Comparison of ENCODE assay signal across 26 cellular contexts in the genomic region with DNA sequence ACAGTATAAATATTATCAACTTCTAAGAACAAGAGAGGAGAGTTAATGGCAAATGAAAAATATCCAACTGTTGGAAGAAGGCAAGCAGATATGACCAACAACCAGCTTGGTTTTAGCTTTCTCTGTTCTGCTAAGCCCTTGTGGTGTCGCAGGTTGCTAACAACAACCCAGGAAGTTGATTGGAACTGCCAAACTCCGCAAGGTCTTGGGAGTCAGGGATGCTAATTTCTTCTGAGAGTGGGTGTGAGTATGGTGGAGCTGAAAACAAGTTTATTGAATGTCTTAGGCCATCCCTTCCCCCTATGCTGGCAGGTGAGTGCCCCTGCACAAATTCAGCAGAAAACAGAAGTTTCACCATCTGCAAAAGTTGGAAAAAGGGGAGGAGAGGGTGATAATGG. TPM values are rescaled to one million over a fixed set of nuclear protein-coding genes. Genes with fewer than 3 reads are reported as not detected.
DNase-seq lines count a peak whose midpoint lies in the region; ATAC-seq and TF ChIP-seq lines count a peak whose summit lies in the region.
"Had no signal": no experiment of that assay in that cellular context is flagged by ENCODE, and none has a peak within 500 bp of the region (broad histone marks: within the 10 kb centered on the region; RNA-seq: fewer than 3 reads in every experiment).

No MANE protein-coding gene starts in this region.

- no peak overlapping the region for H3K23ac ChIP-seq in IMR-90 (ENCODE audit: low read depth, low read length)

- no peak overlapping the region for H2BK15ac ChIP-seq in IMR-90 (ENCODE audit: low read depth, low read length)

- H3K27me3 Mint-ChIP-seq in activated naive CD4-positive, alpha-beta T cell treated with anti-CD3 and anti-CD28 coated beads, Interleukin-2, amount 10 ng/mL, durations not matched to agents 7 days and 5 days: peaks cover 21% of the 10 kb centered on the region
- no peaks in the 10 kb centered on the region for H3K27me3 Mint-ChIP-seq in activated naive CD4-positive, alpha-beta T cell treated with anti-CD3 and anti-CD28 coated beads for 36 hours (ENCODE audit: low read depth)
- H3K27me3 Mint-ChIP-seq: activated CD4-positive, alpha-beta T cell treated with anti-CD3 and anti-CD28 coated beads for 36 hours; B cell; CD4-positive, alpha-beta memory T cell; stimulated activated naive CD8-positive, alpha-beta T cell treated with anti-CD3 and anti-CD28 coated beads, Interleukin-15, Interleukin-2, amounts not matched to agents 100 ng/mL and 50 ng/mL, for 24 hours had no signal

- H2BK5ac ChIP-seq in IMR-90 (ENCODE audit: low read depth, low read length, poor library complexity, severe bottlenecking): no peak overlapping the region

- no peaks in the 10 kb centered on the region for H3K9me3 Mint-ChIP-seq in activated naive CD4-positive, alpha-beta T cell treated with anti-CD3 and anti-CD28 coated beads, Interleukin-2, amount 10 ng/mL, durations not matched to agents 7 days and 5 days
- no peaks in the 10 kb centered on the region for H3K9me3 Mint-ChIP-seq in activated naive CD4-positive, alpha-beta T cell treated with anti-CD3 and anti-CD28 coated beads for 36 hours
- H3K9me3 Mint-ChIP-seq: immature natural killer cell; stimulated activated naive CD8-positive, alpha-beta T cell treated with anti-CD3 and anti-CD28 coated beads, Interleukin-15, Interleukin-2, amounts not matched to agents 100 ng/mL and 50 ng/mL, for 24 hours had no signal

- H3K56ac ChIP-seq in IMR-90 (ENCODE audit: extremely low read depth, insufficient read depth, low read length): no peak overlapping the region

- no peak overlapping the region for H4K91ac ChIP-seq in IMR-90 (ENCODE audit: insufficient read depth, low read depth, low read length)

- no peaks in the 10 kb centered on the region for H4K20me1 ChIP-seq in IMR-90 (ENCODE audit: insufficient read depth, low read length)

- no peak for ATAC-seq in IMR-90 (ENCODE audit: low read depth)
- peak; percentile 18 for ATAC-seq in esophagus mucosa
- ATAC-seq in HG03432 (IDR thresholded peaks at IDR 0.05; ENCODE audit: unreplicated experiment): no peak
- ATAC-seq: activated CD4-positive, alpha-beta T cell treated with anti-CD3 and anti-CD28 coated beads for 36 hours; activated CD8-positive, alpha-beta T cell treated with anti-CD3 and anti-CD28 coated beads, Interleukin-2, amount 10 ng/mL, durations not matched to agents 7 days and 5 days had no signal

- no peak for TF ChIP-seq CTCF in IMR-90 (conservative IDR thresholded peaks at IDR 0.05; ENCODE audit: low read depth, low read length)

- H3K79me1 ChIP-seq in IMR-90 (ENCODE audit: low read depth in 1 of 2, low read length in 2 of 2): no peaks in the 10 kb centered on the region

- no peak overlapping the region for H2BK20ac ChIP-seq in IMR-90 (ENCODE audit: low read depth, low read length)

- no peak overlapping the region for H3K4me3 ChIP-seq in IMR-90 (ENCODE audit: insufficient read depth, low read depth, low read length)
- H3K4me3 ChIP-seq: ascending aorta, Peyer's patch, thoracic aorta had no signal

- no peak overlapping the region for H2BK120ac ChIP-seq in IMR-90 (ENCODE audit: low read depth, low read length)

- no peak overlapping the region for H4K5ac ChIP-seq in IMR-90 (ENCODE audit: low read depth, low read length)

- H3K27ac ChIP-seq in IMR-90 (ENCODE audit: insufficient read depth, low read length): no peak overlapping the region
- H3K27ac ChIP-seq: ascending aorta, Peyer's patch, thoracic aorta had no signal

- H3K27ac Mint-ChIP-seq in activated naive CD4-positive, alpha-beta T cell treated with anti-CD3 and anti-CD28 coated beads, Interleukin-2, amount 10 ng/mL, durations not matched to agents 7 days and 5 days: peak overlapping the region; percentile 33
- H3K27ac Mint-ChIP-seq in activated naive CD4-positive, alpha-beta T cell treated with anti-CD3 and anti-CD28 coated beads for 36 hours: no peak overlapping the region
- H3K27ac Mint-ChIP-seq: activated CD4-positive, alpha-beta T cell treated with anti-CD3 and anti-CD28 coated beads for 36 hours; activated CD8-positive, alpha-beta T cell treated with anti-CD3 and anti-CD28 coated beads, Interleukin-2, amount 10 ng/mL, durations not matched to agents 7 days and 5 days; B cell; CD4-positive, alpha-beta memory T cell; stimulated activated naive CD8-positive, alpha-beta T cell treated with anti-CD3 and anti-CD28 coated beads, Interleukin-15, Interleukin-2, amounts not matched to agents 100 ng/mL and 50 ng/mL, for 24 hours had no signal

- dilution Hi-C loops in IMR-90 (cut with HindIII; ENCODE audit: low sequenced_read_pairs, unreplicated experiment): no loop called here

- peaks cover 12% of the 10 kb centered on the region for H3K36me3 Mint-ChIP-seq in activated naive CD4-positive, alpha-beta T cell treated with anti-CD3 and anti-CD28 coated beads, Interleukin-2, amount 10 ng/mL, durations not matched to agents 7 days and 5 days
- H3K36me3 Mint-ChIP-seq in activated naive CD4-positive, alpha-beta T cell treated with anti-CD3 and anti-CD28 coated beads for 36 hours (ENCODE audit: low read depth): peaks cover 4% of the 10 kb centered on the region

- no peaks in the 10 kb centered on the region for H3K4me1 Mint-ChIP-seq in activated naive CD4-positive, alpha-beta T cell treated with anti-CD3 and anti-CD28 coated beads, Interleukin-2, amount 10 ng/mL, durations not matched to agents 7 days and 5 days
- H3K4me1 Mint-ChIP-seq in activated naive CD4-positive, alpha-beta T cell treated with anti-CD3 and anti-CD28 coated beads for 36 hours (ENCODE audit: low read depth): no peaks in the 10 kb centered on the region
- H3K4me1 Mint-ChIP-seq: activated CD4-positive, alpha-beta T cell treated with anti-CD3 and anti-CD28 coated beads for 36 hours; B cell had no signal

- POLR2A ChIA-PET in IMR-90 (lab: Charles Lee; ENCODE audit: unreplicated experiment): no interaction called here

- H3K27me3 ChIP-seq in IMR-90 (ENCODE audit: control insufficient read depth, insufficient read depth, low read length): no peaks in the 10 kb centered on the region
- H3K27me3 ChIP-seq: ascending aorta, Peyer's patch had no signal

- no peak for TF ChIP-seq RAD21 in IMR-90 (IDR thresholded peaks at IDR 0.05; ENCODE audit: low read length)

- H3K9me1 ChIP-seq in IMR-90 (ENCODE audit: insufficient read depth, low read length): no peaks in the 10 kb centered on the region

- peak; percentile 37; the same call in 1 of the 2 replicates for TF ChIP-seq POLR2A in IMR-90 (IDR thresholded peaks at IDR 0.05; ENCODE audit: low read depth, low read length)

- H3K4me3 Mint-ChIP-seq in activated naive CD4-positive, alpha-beta T cell treated with anti-CD3 and anti-CD28 coated beads, Interleukin-2, amount 10 ng/mL, durations not matched to agents 7 days and 5 days: no peak overlapping the region
- no peak overlapping the region for H3K4me3 Mint-ChIP-seq in activated naive CD4-positive, alpha-beta T cell treated with anti-CD3 and anti-CD28 coated beads for 36 hours
- H3K4me3 Mint-ChIP-seq: activated CD4-positive, alpha-beta T cell treated with anti-CD3 and anti-CD28 coated beads for 36 hours; activated CD8-positive, alpha-beta T cell treated with anti-CD3 and anti-CD28 coated beads, Interleukin-2, amount 10 ng/mL, durations not matched to agents 7 days and 5 days; B cell; immature natural killer cell; stimulated activated naive CD8-positive, alpha-beta T cell treated with anti-CD3 and anti-CD28 coated beads, Interleukin-15, Interleukin-2, amounts not matched to agents 100 ng/mL and 50 ng/mL, for 24 hours had no signal

- H3K18ac ChIP-seq in IMR-90 (ENCODE audit: low read depth, low read length): no peak overlapping the region

- H3K4ac ChIP-seq in IMR-90 (ENCODE audit: low read depth, low read length): no peak overlapping the region

- CTCF ChIA-PET in activated naive CD4-positive, alpha-beta T cell treated with anti-CD3 and anti-CD28 coated beads, Interleukin-2, amount 10 ng/mL, durations not matched to agents 7 days and 5 days (lab: Charles Lee): no interaction called here
- CTCF ChIA-PET in activated naive CD4-positive, alpha-beta T cell treated with anti-CD3 and anti-CD28 coated beads for 36 hours (lab: Charles Lee): interaction anchor here (0.5 kb wide), 1 partner anchor 162 kb away, joined by 4 read pairs; no protein-coding TSS in a partner anchor
- CTCF ChIA-PET in IMR-90 (lab: Yijun Ruan, JAX): no interaction called here

- no peak overlapping the region for H2AFZ ChIP-seq in IMR-90 (replicated peaks; ENCODE audit: low read length, poor library complexity)

- H3K9me3 ChIP-seq in IMR-90 (ENCODE audit: control insufficient read depth, insufficient read depth, low read length): no peaks in the 10 kb centered on the region
- H3K9me3 ChIP-seq: ascending aorta, Peyer's patch, thoracic aorta had no signal

- H2AK9ac ChIP-seq in IMR-90 (replicated peaks; ENCODE audit: low read depth, low read length, poor library complexity): no peak overlapping the region

- H3K14ac ChIP-seq in IMR-90 (replicated peaks; ENCODE audit: low read depth, low read length): no peak overlapping the region

- H3K36me3 ChIP-seq in IMR-90 (ENCODE audit: control insufficient read depth, insufficient read depth, low read length): peaks cover 4% of the 10 kb centered on the region; the same call in 1 of the 2 replicates
- H3K36me3 ChIP-seq: Peyer's patch, thoracic aorta had no signal

- no peak overlapping the region for H4K8ac ChIP-seq in IMR-90 (ENCODE audit: low read depth in 2 of 2, low read length in 2 of 2)

- H3K4me2 ChIP-seq in IMR-90 (ENCODE audit: low read depth, low read length): no peak overlapping the region

- no peak overlapping the region for H3K9ac ChIP-seq in IMR-90 (ENCODE audit: low read depth, low read length)

- WGBS in IMR-90 (ENCODE audit: extremely low coverage in 2 of 2, insufficient read length in 1 of 2), 2 experiments: no CpG with 5 or more reads among the region's 2 CpGs

- intact Hi-C loops in activated naive CD4-positive, alpha-beta T cell treated with anti-CD3 and anti-CD28 coated beads for 36 hours (cut with micrococcal nuclease): no loop called here
- intact Hi-C loops in IMR-90 (cut with micrococcal nuclease): no loop called here

- no peak for DNase-seq in activated naive CD4-positive, alpha-beta T cell treated with anti-CD3 and anti-CD28 coated beads, Interleukin-2, amount 10 ng/mL, durations not matched to agents 7 days and 5 days
- no peak for DNase-seq in activated naive CD4-positive, alpha-beta T cell treated with anti-CD3 and anti-CD28 coated beads for 36 hours
- DNase-seq in IMR-90: no peak
- no peak for DNase-seq in activated gamma-delta T cell (lab: John Stamatoyannopoulos, UW)
- no peak for DNase-seq in NCI-H1417 treated with DMSO at 0.1 percent for 48 hours (lab: John Stamatoyannopoulos, UW)
- DNase-seq: activated CD4-positive, alpha-beta T cell treated with anti-CD3 and anti-CD28 coated beads for 36 hours; activated CD8-positive, alpha-beta T cell treated with anti-CD3 and anti-CD28 coated beads, Interleukin-2, amount 10 ng/mL, durations not matched to agents 7 days and 5 days; activated effector memory CD4-positive, alpha-beta T cell treated with anti-CD3 and anti-CD28 coated beads, Interleukin-2, amount 50 U/mL, for 16 hours; CD4-positive, alpha-beta memory T cell; DMS153; hippocampal formation; immature natural killer cell; mammary epithelial cell; NCI-H1092 treated with DMSO at 0.1 percent for 48 hours; NCI-H2081; NCI-H2227 treated with DMSO at 0.1 percent for 48 hours; NCI-H526; Peyer's patch; SHP77 treated with DMSO at 0.1 percent for 48 hours; T-helper 9 cell had no signal

- in situ Hi-C loops in IMR-90 (cut with MboI; ENCODE audit: low sequenced_read_pairs): no loop called here

- H2AK5ac ChIP-seq in IMR-90 (ENCODE audit: low read depth, low read length): no peak overlapping the region

- no peaks in the 10 kb centered on the region for H3K4me1 ChIP-seq in IMR-90 (ENCODE audit: control insufficient read depth, insufficient read depth, low read length)
- H3K4me1 ChIP-seq: ascending aorta, Peyer's patch had no signal

- BruUV-seq in IMR-90 (replicated peaks; lab: Mats Ljungman, UMichigan): no TSS peak

RNA-seq across cellular contexts. Expression of gene BZW1, which starts 17.5 kb away (rescaled TPM):
- total RNA-seq in activated naive CD4-positive, alpha-beta T cell treated with anti-CD3 and anti-CD28 coated beads for 36 hours: 100 to 1,000 TPM; 423 to 442 TPM
- total RNA-seq in IMR-90 (2012; rRNA removed) (268 and 323 TPM in 2 replicates), esophagus mucosa (268 TPM)
- polyA plus RNA-seq in IMR-90 (2012; rRNA removed): 187 and 204 TPM in 2 replicates
- 31.6 and 185 TPM in 2 replicates for polyA plus RNA-seq in IMR-90 (2012; cell fraction: cytosol; rRNA removed)
- 11.5 and 146 TPM in 2 replicates for polyA plus RNA-seq in IMR-90 (2012; cell fraction: nucleus; rRNA removed; ENCODE audit: low replicate concordance)

RNA-seq across cellular contexts. Expression of gene CLK1, which starts 35.2 kb away (rescaled TPM):
- total RNA-seq in activated naive CD4-positive, alpha-beta T cell treated with anti-CD3 and anti-CD28 coated beads for 36 hours: 100 to 1,000 TPM; 174 to 196 TPM
- total RNA-seq in IMR-90 (2012; rRNA removed): 26.2 and 43.9 TPM in 2 replicates
- polyA plus RNA-seq in IMR-90 (2012; rRNA removed): 28.2 and 35.5 TPM in 2 replicates
- polyA plus RNA-seq in IMR-90 (2012; cell fraction: cytosol; rRNA removed): 2.6 and 6.0 TPM in 2 replicates
- polyA plus RNA-seq in IMR-90 (2012; cell fraction: nucleus; rRNA removed; ENCODE audit: low replicate concordance): 19.4 and 266 TPM in 2 replicates
- total RNA-seq in esophagus mucosa: 51.1 TPM

RNA-seq across cellular contexts. Expression of gene PPIL3, which starts 59.6 kb away (rescaled TPM):
- total RNA-seq in activated naive CD4-positive, alpha-beta T cell treated with anti-CD3 and anti-CD28 coated beads for 36 hours: 10 to 100 TPM; 81.3 to 82.2 TPM
- total RNA-seq in IMR-90 (2012; rRNA removed): 35.1 and 49.2 TPM in 2 replicates
- polyA plus RNA-seq in IMR-90 (2012; rRNA removed): 37.3 and 47.9 TPM in 2 replicates
- polyA plus RNA-seq in IMR-90 (2012; cell fraction: cytosol; rRNA removed): 6.5 and 13.1 TPM in 2 replicates
- polyA plus RNA-seq in IMR-90 (2012; cell fraction: nucleus; rRNA removed; ENCODE audit: low replicate concordance): 12.0 and 79.9 TPM in 2 replicates
- total RNA-seq in esophagus mucosa: 22.3 TPM

RNA-seq across cellular contexts. Expression of gene NIF3L1, which starts 59.9 kb away (rescaled TPM):
- 10 to 100 TPM; 31.6 to 33.3 TPM for total RNA-seq in activated naive CD4-positive, alpha-beta T cell treated with anti-CD3 and anti-CD28 coated beads for 36 hours
- total RNA-seq in IMR-90 (2012; rRNA removed) (31.1 and 43.0 TPM in 2 replicates), esophagus mucosa (23.2 TPM)
- 45.7 and 54.6 TPM in 2 replicates for polyA plus RNA-seq in IMR-90 (2012; rRNA removed)
- 13.7 and 15.5 TPM in 2 replicates for polyA plus RNA-seq in IMR-90 (2012; cell fraction: cytosol; rRNA removed)
- polyA plus RNA-seq in IMR-90 (2012; cell fraction: nucleus; rRNA removed; ENCODE audit: low replicate concordance): 11.6 and 39.8 TPM in 2 replicates
